20 cellular contexts compared by ENCODE assay signal in genomic region chr18:7576685-7577084, GRCh38. TPM values are rescaled to one million over a fixed set of nuclear protein-coding genes. Genes with fewer than 3 reads are reported as not detected.
DNase-seq lines count a peak whose midpoint lies in the region; ATAC-seq, FAIRE-seq and TF ChIP-seq lines count a peak whose summit lies in the region.
"Had no signal": no experiment of that assay in that cellular context is flagged by ENCODE, and none has a peak within 500 bp of the region (broad histone marks: within the 10 kb centered on the region; RNA-seq: fewer than 3 reads in every experiment).

No MANE protein-coding gene starts in this region.

- H3K4me3 ChIP-seq in ACC112 (ENCODE audit: low read depth, low read length) (no peak overlapping the region), IMR-90 (ENCODE audit: insufficient read depth, low read depth, low read length) (no peak overlapping the region), bronchial epithelial cell (ENCODE audit: low read depth, low read length) (no peak overlapping the region)
- H3K4me3 ChIP-seq: sigmoid colon had no signal

- CTCF ChIA-PET in IMR-90 (lab: Yijun Ruan, JAX) = interaction anchor here (0.6 to 1.3 kb wide), 4 partner anchors 10 to 415 kb away, joined by 3 to 4 read pairs (median 3); no protein-coding TSS in a partner anchor

- no peak for TF ChIP-seq RAD21 in IMR-90 (IDR thresholded peaks at IDR 0.05; ENCODE audit: low read length)

- H3K27ac ChIP-seq in ACC112 (ENCODE audit: low read depth, low read length) (peak overlapping the region; percentile 82), IMR-90 (ENCODE audit: insufficient read depth, low read length) (peak overlapping the region; percentile 72)
- H3K27ac ChIP-seq: sigmoid colon had no signal

- no peak overlapping the region for H4K5ac ChIP-seq in IMR-90 (ENCODE audit: low read depth, low read length)

- peak overlapping the region; percentile 67 for H2AK9ac ChIP-seq in IMR-90 (replicated peaks; ENCODE audit: low read depth, low read length, poor library complexity)

- no peak for TF ChIP-seq CTCF in IMR-90 (conservative IDR thresholded peaks at IDR 0.05; ENCODE audit: low read depth, low read length)
- no peak for TF ChIP-seq CTCF in bronchial epithelial cell (IDR thresholded peaks at IDR 0.05; ENCODE audit: insufficient read depth, low read length, severe bottlenecking)

- no peaks in the 10 kb centered on the region for H3K36me3 Mint-ChIP-seq in stimulated activated effector memory CD8-positive, alpha-beta T cell treated with anti-CD3 and anti-CD28 coated beads, Interleukin-12 subunit alpha, Interleukin-12 subunit beta, amount 100 ng/mL, for 72 hours
- H3K36me3 Mint-ChIP-seq: activated CD4-positive, alpha-beta memory T cell treated with anti-CD3 and anti-CD28 coated beads for 36 hours had no signal

- in situ Hi-C loops in IMR-90 (cut with MboI; ENCODE audit: low sequenced_read_pairs) = loop anchor here (25.0 kb wide), 1 partner anchor 336 kb away; no protein-coding TSS in a partner anchor

- intact Hi-C loops in IMR-90 (cut with micrococcal nuclease) = loop anchor here (5.0 to 10.0 kb wide), 3 partner anchors 41 to 1041 kb away; no protein-coding TSS in a partner anchor

- H3K18ac ChIP-seq in IMR-90 (ENCODE audit: low read depth, low read length) = peak overlapping the region; percentile 59

- peak overlapping the region; percentile 91 for H2BK5ac ChIP-seq in IMR-90 (ENCODE audit: low read depth, low read length, poor library complexity, severe bottlenecking)

- POLR2A ChIA-PET in IMR-90 (lab: Charles Lee; ENCODE audit: unreplicated experiment) = interaction anchor here (0.6 to 0.7 kb wide), 2 partner anchors 184 to 320 kb away, joined by 4 read pairs; no protein-coding TSS in a partner anchor

- TF ChIP-seq POLR2A in IMR-90 (IDR thresholded peaks at IDR 0.05; ENCODE audit: low read depth, low read length) (no peak), erythroblast (IDR thresholded peaks at IDR 0.05; ENCODE audit: low read length) (no peak)

- H3K9me3 Mint-ChIP-seq in stimulated activated effector memory CD8-positive, alpha-beta T cell treated with anti-CD3 and anti-CD28 coated beads, Interleukin-12 subunit alpha, Interleukin-12 subunit beta, amount 100 ng/mL, for 72 hours = no peaks in the 10 kb centered on the region
- H3K9me3 Mint-ChIP-seq: activated CD4-positive, alpha-beta memory T cell treated with anti-CD3 and anti-CD28 coated beads for 36 hours had no signal

- H3K9me1 ChIP-seq in IMR-90 (ENCODE audit: insufficient read depth, low read length) = peaks cover 20% of the 10 kb centered on the region

- DNase-seq in IMR-90 (peak; percentile 71), bronchial epithelial cell (ENCODE audit: low read depth) (peak; percentile 80), kidney tubule cell (ENCODE audit: low spot score) (peak; percentile 66), erythroblast (lab: John Stamatoyannopoulos, UW) (no peak)
- DNase-seq in stimulated activated effector memory CD8-positive, alpha-beta T cell treated with anti-CD3 and anti-CD28 coated beads, Interleukin-12 subunit alpha, Interleukin-12 subunit beta, amount 100 ng/mL, for 72 hours (ENCODE audit: low spot score in 2 of 2) = no peak
- DNase-seq: activated CD4-positive, alpha-beta memory T cell treated with anti-CD3 and anti-CD28 coated beads for 36 hours; activated T-cell treated with anti-CD3 and anti-CD28 coated beads, Interleukin-2, amount 50 U/mL, for 48 hours; Caco-2; glutamatergic neuron; midbrain; NCI-H1436 treated with DMSO at 0.1 percent for 48 hours; NCI-H446; sigmoid colon; stimulated activated CD4-positive, alpha-beta T cell treated with anti-CD3 and anti-CD28 coated beads, Interleukin-4, amount 100 ng/mL, for 4 hours had no signal

- H3K9ac ChIP-seq in IMR-90 (ENCODE audit: low read depth, low read length) = no peak overlapping the region

- H3K4me3 Mint-ChIP-seq in stimulated activated effector memory CD8-positive, alpha-beta T cell treated with anti-CD3 and anti-CD28 coated beads, Interleukin-12 subunit alpha, Interleukin-12 subunit beta, amount 100 ng/mL, for 72 hours = no peak overlapping the region
- H3K4me3 Mint-ChIP-seq: activated CD4-positive, alpha-beta memory T cell treated with anti-CD3 and anti-CD28 coated beads for 36 hours had no signal

- H4K91ac ChIP-seq in IMR-90 (ENCODE audit: insufficient read depth, low read depth, low read length) = peak overlapping the region; percentile 86

- H2BK15ac ChIP-seq in IMR-90 (ENCODE audit: low read depth, low read length) = peak overlapping the region; percentile 68; the same call in 2 of the 3 replicates

- H3K56ac ChIP-seq in IMR-90 (ENCODE audit: extremely low read depth, insufficient read depth, low read length) = peak overlapping the region; percentile 8; the same call in 1 of the 2 replicates

- no TSS peak for BruUV-seq in IMR-90 (replicated peaks; lab: Mats Ljungman, UMichigan)

- H3K9me3 ChIP-seq in IMR-90 (ENCODE audit: control insufficient read depth, insufficient read depth, low read length) = no peaks in the 10 kb centered on the region
- H3K9me3 ChIP-seq: Caco-2, sigmoid colon had no signal

- H2BK120ac ChIP-seq in IMR-90 (ENCODE audit: low read depth, low read length) = peak overlapping the region; percentile 93

- ATAC-seq in IMR-90 (ENCODE audit: low read depth) = peak; percentile 22
- ATAC-seq in GM18907 (IDR thresholded peaks at IDR 0.05; ENCODE audit: unreplicated experiment) = no peak
- no peak for ATAC-seq in HG02763 (IDR thresholded peaks at IDR 0.05; ENCODE audit: unreplicated experiment)
- ATAC-seq in stimulated activated effector memory CD8-positive, alpha-beta T cell treated with anti-CD3 and anti-CD28 coated beads, Interleukin-12 subunit alpha, Interleukin-12 subunit beta, amount 100 ng/mL, for 72 hours = no peak

- H2AK5ac ChIP-seq in IMR-90 (ENCODE audit: low read depth, low read length) = peak overlapping the region; percentile 92

- H2BK20ac ChIP-seq in IMR-90 (ENCODE audit: low read depth, low read length) = peak overlapping the region; percentile 85

- peak overlapping the region; percentile 51 to 81; a peak in 3 of 4 replicates for H4K8ac ChIP-seq in IMR-90 (ENCODE audit: low read depth in 2 of 2, low read length in 2 of 2)

- peak overlapping the region; percentile 91 for H3K4ac ChIP-seq in IMR-90 (ENCODE audit: low read depth, low read length)

- no peaks in the 10 kb centered on the region for H3K36me3 ChIP-seq in ACC112 (ENCODE audit: insufficient read depth, low read length)
- H3K36me3 ChIP-seq in IMR-90 (ENCODE audit: control insufficient read depth, insufficient read depth, low read length) = no peaks in the 10 kb centered on the region
- H3K36me3 ChIP-seq in bronchial epithelial cell (ENCODE audit: control insufficient read depth, insufficient read depth, low read length) = no peaks in the 10 kb centered on the region
- H3K36me3 ChIP-seq: sigmoid colon had no signal

- peaks cover 8% of the 10 kb centered on the region for H3K4me1 Mint-ChIP-seq in stimulated activated effector memory CD8-positive, alpha-beta T cell treated with anti-CD3 and anti-CD28 coated beads, Interleukin-12 subunit alpha, Interleukin-12 subunit beta, amount 100 ng/mL, for 72 hours

- H3K4me1 ChIP-seq in ACC112 (ENCODE audit: control insufficient read depth, insufficient read depth, low read length, unreplicated experiment) (peaks cover 64% of the 10 kb centered on the region), IMR-90 (ENCODE audit: control insufficient read depth, insufficient read depth, low read length) (peaks cover 29% of the 10 kb centered on the region)

- dilution Hi-C loops in IMR-90 (cut with HindIII; ENCODE audit: low sequenced_read_pairs, unreplicated experiment) = no loop called here

- H3K79me2 ChIP-seq in ACC112 (ENCODE audit: control insufficient read depth, insufficient read depth, low read length, unreplicated experiment) = peaks cover 57% of the 10 kb centered on the region

- peak overlapping the region; percentile 87; the same call in 1 of the 2 replicates for H3K14ac ChIP-seq in IMR-90 (replicated peaks; ENCODE audit: low read depth, low read length)

- peak overlapping the region; percentile 84 for H3K23ac ChIP-seq in IMR-90 (ENCODE audit: low read depth, low read length)

- peaks cover 7% of the 10 kb centered on the region for H4K20me1 ChIP-seq in IMR-90 (ENCODE audit: insufficient read depth, low read length)

- no peak for FAIRE-seq in bronchial epithelial cell (lab: Jason Lieb, UNC)
- FAIRE-seq: G401.6, GM12892, islet of Langerhans had no signal

- H2AFZ ChIP-seq in ACC112 (ENCODE audit: low read length, unreplicated experiment) (no peak overlapping the region), IMR-90 (replicated peaks; ENCODE audit: low read length, poor library complexity) (no peak overlapping the region)

- H3K27ac Mint-ChIP-seq in stimulated activated effector memory CD8-positive, alpha-beta T cell treated with anti-CD3 and anti-CD28 coated beads, Interleukin-12 subunit alpha, Interleukin-12 subunit beta, amount 100 ng/mL, for 72 hours = no peak overlapping the region
- H3K27ac Mint-ChIP-seq: activated CD4-positive, alpha-beta memory T cell treated with anti-CD3 and anti-CD28 coated beads for 36 hours had no signal

- H3K4me2 ChIP-seq in IMR-90 (ENCODE audit: low read depth, low read length) = no peak overlapping the region; the same call in 1 of the 2 replicates

- H3K27me3 ChIP-seq in ACC112 (ENCODE audit: insufficient read depth, low read length) = no peaks in the 10 kb centered on the region
- no peaks in the 10 kb centered on the region for H3K27me3 ChIP-seq in IMR-90 (ENCODE audit: control insufficient read depth, insufficient read depth, low read length)
- no peaks in the 10 kb centered on the region for H3K27me3 ChIP-seq in bronchial epithelial cell (ENCODE audit: control insufficient read depth, insufficient read depth, low read length)
- H3K27me3 ChIP-seq: sigmoid colon had no signal

- peaks cover 12 to 70% of the 10 kb centered on the region in 2 experiments for H3K79me1 ChIP-seq in IMR-90 (ENCODE audit: low read depth in 1 of 2, low read length in 2 of 2)

TF ChIP-seq in IMR-90, 13 proteins besides CTCF, POLR2A, EP300 and RAD21:
- TF ChIP-seq NFE2L2 (IDR thresholded peaks at IDR 0.05; ENCODE audit: low read depth, low read length) = no peak
- peak; percentile 34; the same call in 1 of the 2 replicates for TF ChIP-seq FOS (IDR thresholded peaks at IDR 0.05; ENCODE audit: low read depth, low read length)
TF ChIP-seq in IMR-90: peak in this region for 1.

RNA-seq across cellular contexts. Expression of gene PTPRM, which starts 9.6 kb away (rescaled TPM):
- total RNA-seq in IMR-90 (2012; rRNA removed) (23.6 and 28.3 TPM in 2 replicates), bronchial epithelial cell (42.1 and 76.3 TPM in 2 replicates)
- polyA plus RNA-seq in IMR-90 (2012; rRNA removed) = 42.4 and 51.2 TPM in 2 replicates
- 17.9 and 29.2 TPM in 2 replicates for polyA plus RNA-seq in IMR-90 (2012; cell fraction: cytosol; rRNA removed)
- 75.1 and 198 TPM in 2 replicates for polyA plus RNA-seq in IMR-90 (2012; cell fraction: nucleus; rRNA removed; ENCODE audit: low replicate concordance)

Comparison
In these comparisons a context has a peak if more than half of its experiments do, and no peak if none do; other contexts are left out.
1. DNase-seq: peak in IMR-90 (single experiment), bronchial epithelial cell (single experiment) and kidney tubule cell (single experiment); none in erythroblast (0 of 2) and stimulated activated effector memory CD8-positive, alpha-beta T cell treated with anti-CD3 and anti-CD28 coated beads, Interleukin-12 subunit alpha, Interleukin-12 subunit beta, amount 100 ng/mL, for 72 hours (0 of 2).